ENCODE assay signal across 3 cellular contexts in the genomic region with DNA sequence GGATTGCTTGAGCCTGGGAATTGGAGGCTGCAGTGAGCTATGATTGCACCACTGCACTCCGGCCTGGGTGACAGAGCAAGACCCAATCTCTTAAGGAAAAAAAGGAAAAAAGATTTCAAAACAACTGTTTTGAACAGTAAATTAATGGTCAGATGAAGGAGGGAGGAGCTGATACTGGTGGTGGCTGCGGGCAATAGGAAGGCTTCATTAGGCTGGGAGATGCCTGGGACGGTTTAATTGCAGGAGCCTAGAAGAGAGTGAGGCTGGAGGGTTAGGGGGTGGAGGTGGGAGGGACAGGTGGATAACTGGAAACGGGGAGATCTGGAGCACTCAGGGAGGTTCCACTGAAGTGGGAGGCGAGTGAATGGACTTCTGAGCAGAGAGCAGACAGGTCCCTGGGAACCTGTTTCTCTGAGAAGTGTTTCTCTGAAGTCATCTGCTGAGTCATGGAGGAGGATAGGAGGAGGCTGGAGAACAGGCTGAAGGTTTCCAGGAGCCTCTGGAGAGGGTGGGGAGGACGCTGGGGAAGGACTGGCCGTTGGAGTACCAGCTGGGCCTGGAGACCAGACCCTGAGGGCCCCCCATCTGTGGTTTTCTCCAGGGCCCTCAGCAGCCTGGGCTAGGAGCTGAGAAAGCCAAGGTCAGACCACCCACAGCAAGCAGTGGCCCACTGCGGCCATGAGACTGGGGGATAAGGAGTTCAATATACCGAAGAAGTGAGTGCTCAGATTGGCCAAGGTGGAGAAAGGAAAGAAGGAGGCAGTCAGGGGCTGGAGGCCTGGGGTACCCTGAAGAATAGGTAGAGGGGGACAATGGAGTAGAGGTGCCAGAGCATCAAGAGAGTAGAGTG.
TF ChIP-seq lines count a peak whose summit lies in the region.

No MANE protein-coding gene starts in this region.

TF ChIP-seq in K562, 482 proteins besides CTCF, POLR2A, EP300 and RAD21 (continues in another document):
- TF ChIP-seq MEIS2 (IDR thresholded peaks at IDR 0.05; ENCODE audit: partially characterized antibody) (peak; percentile 14), ZNF431 (CRISPR knock-in tag; IDR thresholded peaks at IDR 0.05) (no peak), POLR3A (IDR thresholded peaks at IDR 0.05; ENCODE audit: borderline replicate concordance, extremely low read depth, insufficient read depth, insufficient read length) (no peak), THRAP3 (IDR thresholded peaks at IDR 0.05; ENCODE audit: borderline replicate concordance) (no peak), RUNX1 (IDR thresholded peaks at IDR 0.05; ENCODE audit: low read depth) (no peak)
- TF ChIP-seq, protein P1, sequence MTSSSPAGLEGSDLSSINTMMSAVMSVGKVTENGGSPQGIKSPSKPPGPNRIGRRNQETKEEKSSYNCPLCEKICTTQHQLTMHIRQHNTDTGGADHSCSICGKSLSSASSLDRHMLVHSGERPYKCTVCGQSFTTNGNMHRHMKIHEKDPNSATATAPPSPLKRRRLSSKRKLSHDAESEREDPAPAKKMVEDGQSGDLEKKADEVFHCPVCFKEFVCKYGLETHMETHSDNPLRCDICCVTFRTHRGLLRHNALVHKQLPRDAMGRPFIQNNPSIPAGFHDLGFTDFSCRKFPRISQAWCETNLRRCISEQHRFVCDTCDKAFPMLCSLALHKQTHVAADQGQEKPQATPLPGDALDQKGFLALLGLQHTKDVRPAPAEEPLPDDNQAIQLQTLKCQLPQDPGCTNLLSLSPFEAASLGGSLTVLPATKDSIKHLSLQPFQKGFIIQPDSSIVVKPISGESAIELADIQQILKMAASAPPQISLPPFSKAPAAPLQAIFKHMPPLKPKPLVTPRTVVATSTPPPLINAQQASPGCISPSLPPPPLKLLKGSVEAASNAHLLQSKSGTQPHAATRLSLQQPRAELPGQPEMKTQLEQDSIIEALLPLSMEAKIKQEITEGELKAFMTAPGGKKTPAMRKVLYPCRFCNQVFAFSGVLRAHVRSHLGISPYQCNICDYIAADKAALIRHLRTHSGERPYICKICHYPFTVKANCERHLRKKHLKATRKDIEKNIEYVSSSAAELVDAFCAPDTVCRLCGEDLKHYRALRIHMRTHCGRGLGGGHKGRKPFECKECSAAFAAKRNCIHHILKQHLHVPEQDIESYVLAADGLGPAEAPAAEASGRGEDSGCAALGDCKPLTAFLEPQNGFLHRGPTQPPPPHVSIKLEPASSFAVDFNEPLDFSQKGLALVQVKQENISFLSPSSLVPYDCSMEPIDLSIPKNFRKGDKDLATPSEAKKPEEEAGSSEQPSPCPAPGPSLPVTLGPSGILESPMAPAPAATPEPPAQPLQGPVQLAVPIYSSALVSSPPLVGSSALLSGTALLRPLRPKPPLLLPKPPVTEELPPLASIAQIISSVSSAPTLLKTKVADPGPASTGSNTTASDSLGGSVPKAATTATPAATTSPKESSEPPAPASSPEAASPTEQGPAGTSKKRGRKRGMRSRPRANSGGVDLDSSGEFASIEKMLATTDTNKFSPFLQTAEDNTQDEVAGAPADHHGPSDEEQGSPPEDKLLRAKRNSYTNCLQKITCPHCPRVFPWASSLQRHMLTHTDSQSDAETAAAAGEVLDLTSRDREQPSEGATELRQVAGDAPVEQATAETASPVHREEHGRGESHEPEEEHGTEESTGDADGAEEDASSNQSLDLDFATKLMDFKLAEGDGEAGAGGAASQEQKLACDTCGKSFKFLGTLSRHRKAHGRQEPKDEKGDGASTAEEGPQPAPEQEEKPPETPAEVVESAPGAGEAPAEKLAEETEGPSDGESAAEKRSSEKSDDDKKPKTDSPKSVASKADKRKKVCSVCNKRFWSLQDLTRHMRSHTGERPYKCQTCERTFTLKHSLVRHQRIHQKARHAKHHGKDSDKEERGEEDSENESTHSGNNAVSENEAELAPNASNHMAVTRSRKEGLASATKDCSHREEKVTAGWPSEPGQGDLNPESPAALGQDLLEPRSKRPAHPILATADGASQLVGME (CRISPR knock-in tag; IDR thresholded peaks at IDR 0.05) = no peak; the same call in 1 of the 2 replicates
- TF ChIP-seq, protein P2, sequence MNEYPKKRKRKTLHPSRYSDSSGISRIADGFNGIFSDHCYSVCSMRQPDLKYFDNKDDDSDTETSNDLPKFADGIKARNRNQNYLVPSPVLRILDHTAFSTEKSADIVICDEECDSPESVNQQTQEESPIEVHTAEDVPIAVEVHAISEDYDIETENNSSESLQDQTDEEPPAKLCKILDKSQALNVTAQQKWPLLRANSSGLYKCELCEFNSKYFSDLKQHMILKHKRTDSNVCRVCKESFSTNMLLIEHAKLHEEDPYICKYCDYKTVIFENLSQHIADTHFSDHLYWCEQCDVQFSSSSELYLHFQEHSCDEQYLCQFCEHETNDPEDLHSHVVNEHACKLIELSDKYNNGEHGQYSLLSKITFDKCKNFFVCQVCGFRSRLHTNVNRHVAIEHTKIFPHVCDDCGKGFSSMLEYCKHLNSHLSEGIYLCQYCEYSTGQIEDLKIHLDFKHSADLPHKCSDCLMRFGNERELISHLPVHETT (CRISPR knock-in tag; conservative IDR thresholded peaks at IDR 0.05 in 1 of 2, IDR thresholded peaks at IDR 0.05 in 1 of 2) = peak in 1 of 2 experiments; percentile 80; a peak in 1 of 4 replicates

TF ChIP-seq in HepG2, 621 proteins besides CTCF, POLR2A, EP300 and RAD21:
- TF ChIP-seq, protein P3, sequence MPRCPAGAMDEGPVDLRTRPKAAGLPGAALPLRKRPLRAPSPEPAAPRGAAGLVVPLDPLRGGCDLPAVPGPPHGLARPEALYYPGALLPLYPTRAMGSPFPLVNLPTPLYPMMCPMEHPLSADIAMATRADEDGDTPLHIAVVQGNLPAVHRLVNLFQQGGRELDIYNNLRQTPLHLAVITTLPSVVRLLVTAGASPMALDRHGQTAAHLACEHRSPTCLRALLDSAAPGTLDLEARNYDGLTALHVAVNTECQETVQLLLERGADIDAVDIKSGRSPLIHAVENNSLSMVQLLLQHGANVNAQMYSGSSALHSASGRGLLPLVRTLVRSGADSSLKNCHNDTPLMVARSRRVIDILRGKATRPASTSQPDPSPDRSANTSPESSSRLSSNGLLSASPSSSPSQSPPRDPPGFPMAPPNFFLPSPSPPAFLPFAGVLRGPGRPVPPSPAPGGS (CRISPR knock-in tag; IDR thresholded peaks at IDR 0.05) = no peak
- TF ChIP-seq ATF1 (CRISPR knock-in tag; IDR thresholded peaks at IDR 0.05) = no peak
- no peak for TF ChIP-seq NKX3-1 (CRISPR knock-in tag; IDR thresholded peaks at IDR 0.05)
- TF ChIP-seq ATF7-NPFF (CRISPR knock-in tag; IDR thresholded peaks at IDR 0.05; ENCODE audit: low read depth) = no peak
- TF ChIP-seq, protein P4, sequence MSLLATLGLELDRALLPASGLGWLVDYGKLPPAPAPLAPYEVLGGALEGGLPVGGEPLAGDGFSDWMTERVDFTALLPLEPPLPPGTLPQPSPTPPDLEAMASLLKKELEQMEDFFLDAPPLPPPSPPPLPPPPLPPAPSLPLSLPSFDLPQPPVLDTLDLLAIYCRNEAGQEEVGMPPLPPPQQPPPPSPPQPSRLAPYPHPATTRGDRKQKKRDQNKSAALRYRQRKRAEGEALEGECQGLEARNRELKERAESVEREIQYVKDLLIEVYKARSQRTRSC (CRISPR knock-in tag; IDR thresholded peaks at IDR 0.05; ENCODE audit: low read depth) = no peak
- TF ChIP-seq SP2 (CRISPR knock-in tag; IDR thresholded peaks at IDR 0.05) = no peak
- peak; percentile 74; the same call in 1 of the 2 replicates for TF ChIP-seq NFE2 (CRISPR knock-in tag; IDR thresholded peaks at IDR 0.05)
- no peak for TF ChIP-seq NCOA2 (CRISPR knock-in tag; IDR thresholded peaks at IDR 0.05)
- 0 out of 2 replicates have a peak, but pooled peaks have one; percentile 51 for TF ChIP-seq NFE2L2 (IDR thresholded peaks at IDR 0.05; ENCODE audit: low read length)
- no peak for TF ChIP-seq ZNF879 (CRISPR knock-in tag; IDR thresholded peaks at IDR 0.05)
- no peak for TF ChIP-seq PRPF4 (IDR thresholded peaks at IDR 0.05; ENCODE audit: low read depth, low read length, poor library complexity, severe bottlenecking)
- no peak for TF ChIP-seq ZMYM3 (CRISPR knock-in tag; IDR thresholded peaks at IDR 0.05)
- TF ChIP-seq ZNF335 (CRISPR knock-in tag; IDR thresholded peaks at IDR 0.05) = no peak
- TF ChIP-seq ZNF331 (CRISPR knock-in tag; IDR thresholded peaks at IDR 0.05) = no peak

TF ChIP-seq in GM12891, 5 proteins besides CTCF, POLR2A, EP300 and RAD21:
- no peak for TF ChIP-seq POU2F2 (IDR thresholded peaks at IDR 0.05; ENCODE audit: low read depth, low read length)
- TF ChIP-seq PAX5 (IDR thresholded peaks at IDR 0.05; ENCODE audit: insufficient read depth, low read length, severe bottlenecking) = no peak
- TF ChIP-seq TAF1 (IDR thresholded peaks at IDR 0.05; ENCODE audit: low read depth, low read length) = no peak
- no peak for TF ChIP-seq SPI1 (IDR thresholded peaks at IDR 0.05; ENCODE audit: low read depth, low read length)
- no peak for TF ChIP-seq POLR2AphosphoS5 (IDR thresholded peaks at IDR 0.05; ENCODE audit: low read depth, low read length)
